In genomic region chr1:172724746-172725613, GRCh38 we compare ENCODE assay signal across 10 cellular contexts.
DNase-seq lines count a peak whose midpoint lies in the region; ATAC-seq and FAIRE-seq lines count a peak whose summit lies in the region.
"Had no signal": no experiment of that assay in that cellular context is flagged by ENCODE, and none has a peak within 500 bp of the region (broad histone marks: within the 10 kb centered on the region; RNA-seq: fewer than 3 reads in every experiment).

No MANE protein-coding gene starts in this region.

- peaks cover 0 to 14% (median 0%) of the 10 kb centered on the region in 5 donors for H3K36me3 Mint-ChIP-seq in naive thymus-derived CD4-positive, alpha-beta T cell

- no peak overlapping the region for H3K27ac ChIP-seq in Karpas-422 (ENCODE audit: low read length)
- no peak overlapping the region for H3K27ac ChIP-seq in naive thymus-derived CD4-positive, alpha-beta T cell (ENCODE audit: low read depth, low read length)
- H3K27ac ChIP-seq: psoas muscle had no signal

- no peaks in the 10 kb centered on the region for H3K9me3 ChIP-seq in Karpas-422 (ENCODE audit: low read length)
- H3K9me3 ChIP-seq in naive thymus-derived CD4-positive, alpha-beta T cell (ENCODE audit: control insufficient read depth in 2 of 3, low read length in 3 of 3): no peaks in the 10 kb centered on the region

- CTCF ChIA-PET in naive thymus-derived CD4-positive, alpha-beta T cell (lab: Charles Lee): interaction anchor here (4.5 kb wide), 1 partner anchor 117 kb away, joined by 37 read pairs; no protein-coding TSS in a partner anchor

- H3K9me2 ChIP-seq in Karpas-422 (replicated peaks; ENCODE audit: insufficient read depth, low read length): no peaks in the 10 kb centered on the region

- no peaks in the 10 kb centered on the region for H3K36me3 ChIP-seq in Karpas-422 (ENCODE audit: insufficient read depth, low read length)
- H3K36me3 ChIP-seq in naive thymus-derived CD4-positive, alpha-beta T cell (ENCODE audit: control insufficient read depth in 2 of 3, insufficient read depth in 3 of 3, low read length in 3 of 3): no peaks in the 10 kb centered on the region

- intact Hi-C loops in naive thymus-derived CD4-positive, alpha-beta T cell (cut with micrococcal nuclease): loop anchor here in 1 of 2 donors (5.0 kb wide), 1 partner anchor 298 kb away; no protein-coding TSS in a partner anchor
- intact Hi-C loops in posterior vena cava (cut with DNase I): loop anchor here in 1 of 2 donors (10.0 kb wide), 1 partner anchor 270 kb away; no protein-coding TSS in a partner anchor

- H3K9ac ChIP-seq in Karpas-422 (ENCODE audit: low read length): no peak overlapping the region

- ATAC-seq in GM19035 (IDR thresholded peaks at IDR 0.05; ENCODE audit: unreplicated experiment) (peak; percentile 71), HG02798 (IDR thresholded peaks at IDR 0.05; ENCODE audit: poor library complexity, unreplicated experiment) (peak; percentile 61)
- peak; percentile 13 for ATAC-seq in naive thymus-derived CD4-positive, alpha-beta T cell
- ATAC-seq: psoas muscle had no signal

- H3K4me3 Mint-ChIP-seq in naive thymus-derived CD4-positive, alpha-beta T cell: peak overlapping the region in 1 of 10 donors; percentile 27

- no peaks in the 10 kb centered on the region for H3K27me3 ChIP-seq in Karpas-422 (ENCODE audit: low read length)
- no peaks in the 10 kb centered on the region for H3K27me3 ChIP-seq in naive thymus-derived CD4-positive, alpha-beta T cell (ENCODE audit: control insufficient read depth in 2 of 2, insufficient read depth in 2 of 2, low read length in 2 of 2)

- H3K79me2 ChIP-seq in Karpas-422 (ENCODE audit: low read length): no peaks in the 10 kb centered on the region

- peaks cover 0 to 19% (median 7%) of the 10 kb centered on the region in 11 donors for H3K9me3 Mint-ChIP-seq in naive thymus-derived CD4-positive, alpha-beta T cell

- peaks cover 7% of the 10 kb centered on the region for H3K4me1 ChIP-seq in Karpas-422 (ENCODE audit: low read length)
- peaks cover 0 to 7% of the 10 kb centered on the region in 2 donors for H3K4me1 ChIP-seq in naive thymus-derived CD4-positive, alpha-beta T cell (ENCODE audit: control insufficient read depth in 2 of 2, insufficient read depth in 2 of 2, low read length in 2 of 2)
- H3K4me1 ChIP-seq: psoas muscle had no signal

- H3K4me1 Mint-ChIP-seq in naive thymus-derived CD4-positive, alpha-beta T cell: peaks cover 8 to 25% (median 15%) of the 10 kb centered on the region in 7 donors

- no peak for DNase-seq in Karpas-422
- no peak for DNase-seq in naive thymus-derived CD4-positive, alpha-beta T cell
- no peak for DNase-seq in DMS 273 (lab: John Stamatoyannopoulos, UW; ENCODE audit: unreplicated experiment)
- no peak for DNase-seq in activated CD4-positive, alpha-beta T cell treated with anti-CD3 and anti-CD28 coated beads, Interleukin-2, amount 50 U/mL, for 1 hour
- DNase-seq in HTR-8/SVneo (ENCODE audit: insufficient read length, low spot score): no peak
- DNase-seq in posterior vena cava (ENCODE audit: low spot score): no peak
- DNase-seq: MM.1S, psoas muscle had no signal

- peaks cover 0 to 17% (median 0%) of the 10 kb centered on the region in 5 donors for H3K27me3 Mint-ChIP-seq in naive thymus-derived CD4-positive, alpha-beta T cell

- no peaks in the 10 kb centered on the region for H4K20me1 ChIP-seq in Karpas-422 (ENCODE audit: insufficient read depth, low read depth, low read length)

- H2AFZ ChIP-seq in Karpas-422 (ENCODE audit: low read length): peak overlapping the region; percentile 48; the same call in 1 of the 2 replicates

- no peak overlapping the region for H3K4me2 ChIP-seq in Karpas-422 (ENCODE audit: low read depth, low read length, poor library complexity, severe bottlenecking)

- H3K4me3 ChIP-seq in Karpas-422 (ENCODE audit: low read length): no peak overlapping the region
- no peak overlapping the region for H3K4me3 ChIP-seq in naive thymus-derived CD4-positive, alpha-beta T cell (ENCODE audit: low read length)
- H3K4me3 ChIP-seq: psoas muscle had no signal

- POLR2A ChIA-PET in naive thymus-derived CD4-positive, alpha-beta T cell (lab: Charles Lee): interaction anchor here (0.9 kb wide), 1 partner anchor 64 kb away, joined by 3 read pairs; no protein-coding TSS in a partner anchor

- FAIRE-seq in HTR-8/SVneo (lab: Jason Lieb, UNC): no peak

- H3K27ac Mint-ChIP-seq in naive thymus-derived CD4-positive, alpha-beta T cell: no peak overlapping the region

Comparison
In these comparisons a context has a peak if more than half of its experiments do, and no peak if none do; other contexts are left out.
1. ATAC-seq: peak in every context shown above with its lines; median percentile 71 in GM19035; 61 in HG02798; 13 in naive thymus-derived CD4-positive, alpha-beta T cell.